8 cellular contexts compared by ENCODE assay signal in genomic region chr12:47705571-47706425, GRCh38.
DNase-seq lines count a peak whose midpoint lies in the region; ATAC-seq, FAIRE-seq and TF ChIP-seq lines count a peak whose summit lies in the region.

RPAP3 (minus strand) TSS chr12:47706030; CDS start chr12:47702840, 3,190 bp downstream.

- peak; percentile 95 for DNase-seq in Ammon's horn (ENCODE audit: low spot score)
- DNase-seq in NCI-H524 treated with DMSO at 0.1 percent for 48 hours (lab: John Stamatoyannopoulos, UW) = peak; percentile 43
- DNase-seq in activated CD4-positive, alpha-beta T cell treated with anti-CD3 and anti-CD28 coated beads for 4 hours = peak; percentile 97 to 98
- DNase-seq in kidney tubule cell (ENCODE audit: low spot score) = peak; percentile 94
- peak; percentile 95 to 99 (median 98) for DNase-seq in stimulated activated CD4-positive, alpha-beta T cell treated with anti-CD3 and anti-CD28 coated beads, Interleukin-1b, Interleukin-23, amount 100 ng/mL, for 24 hours (ENCODE audit: low read depth in 4 of 4, low spot score in 1 of 4)

- TF ChIP-seq POLR2A in GM19193 (IDR thresholded peaks at IDR 0.05; ENCODE audit: extremely low read depth, insufficient read depth, insufficient read length) = peak; percentile 96

- ATAC-seq in HG03439 (IDR thresholded peaks at IDR 0.05; ENCODE audit: unreplicated experiment) = peak; percentile 78

- peak; percentile 31 for FAIRE-seq in colon (lab: Jason Lieb, UNC)

Comparison
In these comparisons a context has a peak if more than half of its experiments do, and no peak if none do; other contexts are left out.
1. Peak in every context shown above with its lines: DNase-seq and ATAC-seq.
2. DNase-seq: peak in every context shown above with its lines; median percentile 98 in stimulated activated CD4-positive, alpha-beta T cell treated with anti-CD3 and anti-CD28 coated beads, Interleukin-1b, Interleukin-23, amount 100 ng/mL, for 24 hours; 98 in activated CD4-positive, alpha-beta T cell treated with anti-CD3 and anti-CD28 coated beads for 4 hours; 95 in Ammon's horn; 94 in kidney tubule cell; 43 in NCI-H524 treated with DMSO at 0.1 percent for 48 hours.